Comparison of ENCODE assay signal across 11 cellular contexts in genomic region chr6:168031411-168032382, GRCh38. TPM values are rescaled to one million over a fixed set of nuclear protein-coding genes. Genes with fewer than 3 reads are reported as not detected.
DNase-seq lines count a peak whose midpoint lies in the region; ATAC-seq and TF ChIP-seq lines count a peak whose summit lies in the region.
"Had no signal": no experiment of that assay in that cellular context is flagged by ENCODE, and none has a peak within 500 bp of the region (broad histone marks: within the 10 kb centered on the region; RNA-seq: fewer than 3 reads in every experiment).

No MANE protein-coding gene starts in this region.

- no peak overlapping the region for H3K27ac Mint-ChIP-seq in T-helper 2 cell treated with Interferon-gamma antibody and Interleukin-4, amounts not matched to agents 5 μg/mL and 100 μg/mL, for 36 hours
- H3K27ac Mint-ChIP-seq: T-cell had no signal

- H3K27me3 ChIP-seq in BLaER1 treated with 17β-estradiol and CSF1 and Interleukin-3, amounts not matched to agents 10 nM and 100 nM = no peaks in the 10 kb centered on the region

- no peaks in the 10 kb centered on the region for H4K20me1 ChIP-seq in BLaER1 treated with 17β-estradiol and CSF1 and Interleukin-3, amounts not matched to agents 10 nM and 100 nM

- H3K4me1 Mint-ChIP-seq in T-helper 2 cell treated with Interferon-gamma antibody and Interleukin-4, amounts not matched to agents 5 μg/mL and 100 μg/mL, for 36 hours (ENCODE audit: low read depth) = peaks cover 12% of the 10 kb centered on the region

- peaks cover 2% of the 10 kb centered on the region for H3K36me3 Mint-ChIP-seq in T-helper 2 cell treated with Interferon-gamma antibody and Interleukin-4, amounts not matched to agents 5 μg/mL and 100 μg/mL, for 36 hours (ENCODE audit: low read depth)
- H3K36me3 Mint-ChIP-seq: T-cell had no signal

- H3K4me3 Mint-ChIP-seq in T-helper 2 cell treated with Interferon-gamma antibody and Interleukin-4, amounts not matched to agents 5 μg/mL and 100 μg/mL, for 36 hours = no peak overlapping the region
- H3K4me3 Mint-ChIP-seq: T-cell had no signal

- H3K9me3 ChIP-seq in BLaER1 treated with 17β-estradiol and CSF1 and Interleukin-3, amounts not matched to agents 10 nM and 100 nM (replicated peaks in 1 of 11) = peaks cover 0 to 31% (median 16%) of the 10 kb centered on the region in 11 experiments; a peak in 16 of 22 replicates
- H3K9me3 ChIP-seq in SK-N-MC (ENCODE audit: low read depth, low read length) = no peaks in the 10 kb centered on the region

- H3K4me2 ChIP-seq in BLaER1 treated with 17β-estradiol and CSF1 and Interleukin-3, amounts not matched to agents 10 nM and 100 nM = peak overlapping the region; percentile 76 to 91 (median 82)

- H3K4me3 ChIP-seq in BLaER1 treated with 17β-estradiol and CSF1 and Interleukin-3, amounts not matched to agents 10 nM and 100 nM = peak overlapping the region in 4 of 10 experiments; percentile 1 to 21 (median 11); a peak in 2 of 20 replicates
- peak overlapping the region; percentile 47 for H3K4me3 ChIP-seq in SK-N-MC
- no peak overlapping the region for H3K4me3 ChIP-seq in fibroblast of villous mesenchyme (ENCODE audit: low read depth, low read length)

- peaks cover 11% of the 10 kb centered on the region for H3K27me3 Mint-ChIP-seq in T-helper 2 cell treated with Interferon-gamma antibody and Interleukin-4, amounts not matched to agents 5 μg/mL and 100 μg/mL, for 36 hours (ENCODE audit: low read depth)

- TF ChIP-seq CTCF in fibroblast of villous mesenchyme (IDR thresholded peaks at IDR 0.05; ENCODE audit: insufficient read depth, low read depth, low read length) = no peak

- DNase-seq in SK-N-MC (ENCODE audit: low read depth, low spot score) = no peak
- DNase-seq in fibroblast of villous mesenchyme (ENCODE audit: low read depth) = peak; percentile 59
- DNase-seq in pons (ENCODE audit: low spot score) = peak; percentile 17
- DNase-seq in DMS114 treated with DMSO at 0.1 percent for 48 hours (lab: John Stamatoyannopoulos, UW; ENCODE audit: unreplicated experiment) = no peak
- no peak for DNase-seq in T-helper 2 cell treated with Interferon-gamma antibody and Interleukin-4, amounts not matched to agents 5 μg/mL and 100 μg/mL, for 36 hours (ENCODE audit: low spot score)
- DNase-seq: GOT3, occipital lobe, T-cell had no signal

- H3K9ac ChIP-seq in BLaER1 treated with 17β-estradiol and CSF1 and Interleukin-3, amounts not matched to agents 10 nM and 100 nM = peak overlapping the region in 10 of 11 experiments; percentile 3 to 64 (median 54); a peak in 17 of 22 replicates
- peak overlapping the region; percentile 69 for H3K9ac ChIP-seq in SK-N-MC (ENCODE audit: insufficient read length)

- H3K4me1 ChIP-seq in BLaER1 treated with 17β-estradiol and CSF1 and Interleukin-3, amounts not matched to agents 10 nM and 100 nM = peaks cover 55 to 78% (median 65%) of the 10 kb centered on the region in 10 experiments

- H3K36me3 ChIP-seq in BLaER1 treated with 17β-estradiol and CSF1 and Interleukin-3, amounts not matched to agents 10 nM and 100 nM = peaks cover 0 to 10% (median 0%) of the 10 kb centered on the region in 11 experiments; a peak in 3 of 22 replicates
- H3K36me3 ChIP-seq in SK-N-MC (ENCODE audit: insufficient read depth, low read length) = no peaks in the 10 kb centered on the region

- H3K27ac ChIP-seq in BLaER1 treated with 17β-estradiol and CSF1 and Interleukin-3, amounts not matched to agents 10 nM and 100 nM = peak overlapping the region in 10 of 11 experiments; percentile 32 to 81 (median 70); a peak in 19 of 22 replicates
- peak overlapping the region; percentile 99 for H3K27ac ChIP-seq in SK-N-MC

- H3K9me3 Mint-ChIP-seq in T-helper 2 cell treated with Interferon-gamma antibody and Interleukin-4, amounts not matched to agents 5 μg/mL and 100 μg/mL, for 36 hours = peaks cover 11% of the 10 kb centered on the region

- ATAC-seq in GM18870 (IDR thresholded peaks at IDR 0.05; ENCODE audit: unreplicated experiment) (no peak), esophagus mucosa (no peak)
- ATAC-seq: T-cell had no signal

RNA-seq across cellular contexts. Expression of gene KIF25, which starts 34.2 kb away (rescaled TPM):
- under 0.01 TPM in 1 of 2 replicates, not detected in the other for total RNA-seq in fibroblast of villous mesenchyme
- not detected for total RNA-seq in esophagus mucosa
- total RNA-seq: occipital lobe, T-cell had no signal

RNA-seq across cellular contexts. Expression of gene FRMD1, which starts 47.3 kb away (rescaled TPM):
- total RNA-seq in fibroblast of villous mesenchyme = not detected in 2 replicates
- not detected for total RNA-seq in esophagus mucosa
- total RNA-seq: occipital lobe, T-cell had no signal

Comparison
In these comparisons a context has a peak if more than half of its experiments do, and no peak if none do; other contexts are left out.
1. DNase-seq: peak in fibroblast of villous mesenchyme (single experiment) and pons (single experiment); none in SK-N-MC (single experiment), DMS114 treated with DMSO at 0.1 percent for 48 hours (single experiment) and T-helper 2 cell treated with Interferon-gamma antibody and Interleukin-4, amounts not matched to agents 5 μg/mL and 100 μg/mL, for 36 hours (single experiment).